In the genomic region with DNA sequence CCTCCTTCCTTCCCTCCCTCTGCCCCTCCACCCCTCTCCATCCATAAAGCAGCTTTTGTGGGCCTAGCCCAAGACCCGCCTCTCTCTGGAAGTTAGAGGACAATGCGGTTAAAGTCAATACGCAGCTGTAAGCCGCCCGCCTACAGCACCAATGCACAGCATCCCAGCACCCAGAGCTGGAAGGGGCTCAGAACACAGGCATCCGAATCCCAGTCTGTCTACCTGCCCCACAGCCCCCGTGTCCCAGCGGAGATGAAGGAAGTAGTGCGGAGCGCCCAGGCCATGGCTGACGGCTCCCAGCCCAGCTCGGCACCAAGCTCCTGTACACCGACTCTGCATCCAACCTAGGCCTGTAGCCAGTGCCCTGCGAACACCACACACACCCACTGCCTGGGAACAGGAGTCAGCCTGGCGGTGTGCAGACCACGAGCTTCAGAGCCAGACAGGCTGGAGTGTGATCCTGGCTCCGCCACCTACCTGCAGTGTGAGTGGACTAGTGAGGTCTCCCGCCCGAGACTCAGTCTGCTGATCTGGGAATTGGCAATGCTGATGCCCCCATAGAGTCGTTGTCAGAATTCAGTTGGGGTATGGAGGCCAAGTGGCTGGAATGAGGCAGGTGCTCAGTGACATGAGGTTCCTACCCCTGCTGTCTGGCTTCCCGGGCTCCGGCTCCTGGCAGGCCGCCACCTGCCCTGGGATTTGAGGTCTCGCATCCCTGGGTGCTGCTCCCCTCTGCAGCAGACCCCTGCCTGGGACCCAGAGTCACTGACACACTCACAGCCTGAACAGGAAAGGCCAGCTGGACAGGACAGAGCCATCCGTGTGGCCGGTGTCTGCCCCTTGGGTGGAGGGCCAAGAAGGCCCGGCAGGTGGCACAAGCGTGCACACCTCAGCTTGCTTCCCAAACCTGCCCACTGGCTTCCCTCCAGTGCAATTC, we compare ENCODE assay signal across 13 cellular contexts. TPM values are rescaled to one million over a fixed set of nuclear protein-coding genes. Genes with fewer than 3 reads are reported as not detected.
DNase-seq lines count a peak whose midpoint lies in the region; ATAC-seq and TF ChIP-seq lines count a peak whose summit lies in the region.
"Had no signal": no experiment of that assay in that cellular context is flagged by ENCODE, and none has a peak within 500 bp of the region (broad histone marks: within the 10 kb centered on the region; RNA-seq: fewer than 3 reads in every experiment).

No MANE protein-coding gene starts in this region.

- 71% methylated on average over 14 of the region's 28 CpGs for WGBS in SK-N-SH (ENCODE audit: low lambda C conversion rate)
- WGBS in stomach, 5 donors, result 77 to 79% (median 77%) methylated on average over 22 to 28 of the region's 28 CpGs

- intact Hi-C loops in left ventricle myocardium superior (cut with micrococcal nuclease) (no loop called here), stomach (cut with DNase I; ENCODE audit: low total_unique reads) (no loop called here)

- H3K4me2 ChIP-seq in SK-N-SH, result no peak overlapping the region
- H3K4me2 ChIP-seq: hepatocyte had no signal

- no peaks in the 10 kb centered on the region for H3K79me2 ChIP-seq in SK-N-SH (ENCODE audit: insufficient read depth)
- H3K79me2 ChIP-seq: hepatocyte had no signal

- H3K9me3 ChIP-seq in SK-N-SH (no peaks in the 10 kb centered on the region), stomach (no peaks in the 10 kb centered on the region)

- no peak overlapping the region for H2AFZ ChIP-seq in SK-N-SH (ENCODE audit: low read depth)
- H2AFZ ChIP-seq: hepatocyte had no signal

- TF ChIP-seq CTCF in SK-N-SH (IDR thresholded peaks at IDR 0.05), result peak; percentile 13; the same call in 1 of the 2 replicates
- peak in 3 of 7 experiments; percentile 17 to 26 (median 21) for TF ChIP-seq CTCF in stomach (IDR thresholded peaks at IDR 0.05)

- TF ChIP-seq POLR2A in stomach (IDR thresholded peaks at IDR 0.05), result no peak

- H3K27me3 ChIP-seq in SK-N-SH (ENCODE audit: insufficient read depth), result no peaks in the 10 kb centered on the region
- H3K27me3 ChIP-seq in stomach, result peaks cover 0 to 36% (median 5%) of the 10 kb centered on the region in 3 donors
- H3K27me3 ChIP-seq: hepatocyte had no signal

- no peaks in the 10 kb centered on the region for H3F3A ChIP-seq in SK-N-SH (replicated peaks; ENCODE audit: insufficient read depth)

- TF ChIP-seq RAD21 in SK-N-SH (IDR thresholded peaks at IDR 0.05; ENCODE audit: low read length), result no peak

- H3K4me3 ChIP-seq in SK-N-SH (ENCODE audit: low read depth in 2 of 2, low read length in 1 of 2) (no peak overlapping the region), stomach (no peak overlapping the region)
- H3K4me3 ChIP-seq: hepatocyte had no signal

- TF ChIP-seq EP300 in SK-N-SH (IDR thresholded peaks at IDR 0.05; ENCODE audit: borderline replicate concordance in 1 of 2, low read depth in 1 of 2, low read length in 1 of 2), result no peak
- TF ChIP-seq EP300 in stomach (IDR thresholded peaks at IDR 0.05), result no peak

- no peak overlapping the region for H3K9ac ChIP-seq in SK-N-SH

- CTCF ChIA-PET in SK-N-SH (lab: Yijun Ruan, JAX), result interaction anchor here (0.9 to 1.7 kb wide), 4 partner anchors 15 to 212 kb away, joined by 3 to 7 read pairs (median 4); no protein-coding TSS in a partner anchor

- H3K36me3 ChIP-seq in SK-N-SH (replicated peaks in 1 of 2; ENCODE audit: control insufficient read depth in 1 of 2, insufficient read depth in 2 of 2, low read length in 1 of 2) (no peaks in the 10 kb centered on the region), stomach (no peaks in the 10 kb centered on the region)

- ATAC-seq in SK-N-SH treated with all-trans-retinoic acid at 6 μM for 48 hours, result no peak; the same call in 2 of the 3 replicates
- no peak for ATAC-seq in left ventricle myocardium superior
- no peak for ATAC-seq in GM19023 (IDR thresholded peaks at IDR 0.05; ENCODE audit: unreplicated experiment)
- no peak for ATAC-seq in HG03159 (IDR thresholded peaks at IDR 0.05; ENCODE audit: unreplicated experiment)
- ATAC-seq: stimulated activated naive CD8-positive, alpha-beta T cell treated with anti-CD3 and anti-CD28 coated beads, Interleukin-15, Interleukin-2, amounts not matched to agents 100 U/mL and 50 U/mL, for 24 hours had no signal

- POLR2A ChIA-PET in SK-N-SH (lab: Yijun Ruan, JAX), result no interaction called here

- no peaks in the 10 kb centered on the region for H3K4me1 ChIP-seq in SK-N-SH (ENCODE audit: control insufficient read depth in 1 of 2, insufficient read depth in 2 of 2, low read depth in 1 of 2, low read length in 1 of 2)
- H3K4me1 ChIP-seq in stomach, result no peaks in the 10 kb centered on the region

- H3K9me2 ChIP-seq in SK-N-SH, result no peaks in the 10 kb centered on the region

- no peak overlapping the region for H3K27ac ChIP-seq in SK-N-SH (ENCODE audit: low read depth in 2 of 2, low read length in 1 of 2)
- H3K27ac ChIP-seq in stomach, result no peak overlapping the region
- H3K27ac ChIP-seq: hepatocyte had no signal

- H4K20me1 ChIP-seq in SK-N-SH (ENCODE audit: insufficient read depth), result no peaks in the 10 kb centered on the region

- DNase-seq in SK-N-SH (peak; percentile 45), RPMI8226 (peak; percentile 35), left ventricle myocardium superior (peak; percentile 22), stomach (peak; percentile 32), GM19240 (ENCODE audit: insufficient read length, low spot score) (no peak)
- DNase-seq: activated B cell treated with CpG ODN at 0.5 μM for 24 hours; effector CD4-positive, alpha-beta T cell; naive B cell; stimulated activated naive CD8-positive, alpha-beta T cell treated with anti-CD3 and anti-CD28 coated beads, Interleukin-15, Interleukin-2, amounts not matched to agents 100 U/mL and 50 U/mL, for 24 hours had no signal

TF ChIP-seq in SK-N-SH, 30 proteins besides CTCF, POLR2A, EP300 and RAD21 (continues in another document):
- TF ChIP-seq RCOR1 (IDR thresholded peaks at IDR 0.05; ENCODE audit: low read length) (no peak), YY1 (IDR thresholded peaks at IDR 0.05; ENCODE audit: low read depth) (no peak), GATA2 (CRISPR knock-in tag; IDR thresholded peaks at IDR 0.05) (no peak)
- TF ChIP-seq, protein P1, sequence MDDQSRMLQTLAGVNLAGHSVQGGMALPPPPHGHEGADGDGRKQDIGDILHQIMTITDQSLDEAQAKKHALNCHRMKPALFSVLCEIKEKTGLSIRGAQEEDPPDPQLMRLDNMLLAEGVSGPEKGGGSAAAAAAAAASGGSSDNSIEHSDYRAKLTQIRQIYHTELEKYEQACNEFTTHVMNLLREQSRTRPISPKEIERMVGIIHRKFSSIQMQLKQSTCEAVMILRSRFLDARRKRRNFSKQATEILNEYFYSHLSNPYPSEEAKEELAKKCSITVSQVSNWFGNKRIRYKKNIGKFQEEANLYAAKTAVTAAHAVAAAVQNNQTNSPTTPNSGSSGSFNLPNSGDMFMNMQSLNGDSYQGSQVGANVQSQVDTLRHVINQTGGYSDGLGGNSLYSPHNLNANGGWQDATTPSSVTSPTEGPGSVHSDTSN (IDR thresholded peaks at IDR 0.05), result no peak

TF ChIP-seq in SK-N-SH treated with all-trans-retinoic acid at 6 μM for 48 hours, 23 proteins besides CTCF, POLR2A, EP300 and RAD21:
- TF ChIP-seq, protein P2, sequence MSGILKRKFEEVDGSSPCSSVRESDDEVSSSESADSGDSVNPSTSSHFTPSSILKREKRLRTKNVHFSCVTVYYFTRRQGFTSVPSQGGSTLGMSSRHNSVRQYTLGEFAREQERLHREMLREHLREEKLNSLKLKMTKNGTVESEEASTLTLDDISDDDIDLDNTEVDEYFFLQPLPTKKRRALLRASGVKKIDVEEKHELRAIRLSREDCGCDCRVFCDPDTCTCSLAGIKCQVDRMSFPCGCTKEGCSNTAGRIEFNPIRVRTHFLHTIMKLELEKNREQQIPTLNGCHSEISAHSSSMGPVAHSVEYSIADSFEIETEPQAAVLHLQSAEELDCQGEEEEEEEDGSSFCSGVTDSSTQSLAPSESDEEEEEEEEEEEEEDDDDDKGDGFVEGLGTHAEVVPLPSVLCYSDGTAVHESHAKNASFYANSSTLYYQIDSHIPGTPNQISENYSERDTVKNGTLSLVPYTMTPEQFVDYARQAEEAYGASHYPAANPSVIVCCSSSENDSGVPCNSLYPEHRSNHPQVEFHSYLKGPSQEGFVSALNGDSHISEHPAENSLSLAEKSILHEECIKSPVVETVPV (CRISPR knock-in tag; IDR thresholded peaks at IDR 0.05), result no peak
- TF ChIP-seq ARNTL (CRISPR knock-in tag; IDR thresholded peaks at IDR 0.05; ENCODE audit: borderline replicate concordance, low read depth) (no peak), SNAI2 (CRISPR knock-in tag; IDR thresholded peaks at IDR 0.05) (no peak), ISL1 (CRISPR knock-in tag; IDR thresholded peaks at IDR 0.05) (no peak)
- TF ChIP-seq, protein P3, sequence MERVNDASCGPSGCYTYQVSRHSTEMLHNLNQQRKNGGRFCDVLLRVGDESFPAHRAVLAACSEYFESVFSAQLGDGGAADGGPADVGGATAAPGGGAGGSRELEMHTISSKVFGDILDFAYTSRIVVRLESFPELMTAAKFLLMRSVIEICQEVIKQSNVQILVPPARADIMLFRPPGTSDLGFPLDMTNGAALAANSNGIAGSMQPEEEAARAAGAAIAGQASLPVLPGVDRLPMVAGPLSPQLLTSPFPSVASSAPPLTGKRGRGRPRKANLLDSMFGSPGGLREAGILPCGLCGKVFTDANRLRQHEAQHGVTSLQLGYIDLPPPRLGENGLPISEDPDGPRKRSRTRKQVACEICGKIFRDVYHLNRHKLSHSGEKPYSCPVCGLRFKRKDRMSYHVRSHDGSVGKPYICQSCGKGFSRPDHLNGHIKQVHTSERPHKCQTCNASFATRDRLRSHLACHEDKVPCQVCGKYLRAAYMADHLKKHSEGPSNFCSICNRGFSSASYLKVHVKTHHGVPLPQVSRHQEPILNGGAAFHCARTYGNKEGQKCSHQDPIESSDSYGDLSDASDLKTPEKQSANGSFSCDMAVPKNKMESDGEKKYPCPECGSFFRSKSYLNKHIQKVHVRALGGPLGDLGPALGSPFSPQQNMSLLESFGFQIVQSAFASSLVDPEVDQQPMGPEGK (CRISPR knock-in tag; IDR thresholded peaks at IDR 0.05; ENCODE audit: borderline replicate concordance), result no peak

RNA-seq across cellular contexts. Expression of a gene that starts 45.1 kb away (rescaled TPM):
- polyA plus RNA-seq in SK-N-SH (2012; rRNA removed) (41.4 and 49.6 TPM in 2 replicates), stomach (10 to 100 TPM; 36.9 to 47.8 (median 39.5) TPM)
- polyA plus RNA-seq in SK-N-SH (2012; cell fraction: cytosol; rRNA removed), result 51.8 and 53.1 TPM in 2 replicates
- 19.0 and 27.1 TPM in 2 replicates for polyA plus RNA-seq in SK-N-SH (2012; cell fraction: nucleus; rRNA removed)
- total RNA-seq in left ventricle myocardium superior (46.8 TPM), stomach (10 to 100 TPM; 27.0 to 87.8 (median 73.2) TPM)
